Comparison of ENCODE assay signal across 19 cellular contexts in the genomic region with DNA sequence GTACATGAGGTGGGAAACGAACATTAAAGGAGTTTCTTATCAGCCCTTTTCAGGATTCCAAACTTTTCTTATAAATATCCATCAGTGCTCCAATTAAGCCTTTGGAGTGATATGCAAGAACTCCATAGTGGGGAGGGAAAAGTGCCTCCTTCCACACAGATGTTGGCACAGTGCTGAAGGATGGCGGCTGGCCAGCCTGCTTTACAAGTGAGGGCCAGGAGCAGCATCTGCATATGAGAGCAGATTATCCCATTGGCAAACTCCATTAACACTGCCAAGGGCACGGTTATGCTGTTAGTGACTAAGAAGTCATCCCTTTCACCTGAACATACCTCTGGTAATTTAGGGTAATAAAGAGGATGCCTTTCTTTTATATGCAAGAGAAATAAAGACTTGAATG.
DNase-seq lines count a peak whose midpoint lies in the region; ATAC-seq and TF ChIP-seq lines count a peak whose summit lies in the region.
"Had no signal": no experiment of that assay in that cellular context is flagged by ENCODE, and none has a peak within 500 bp of the region (broad histone marks: within the 10 kb centered on the region; RNA-seq: fewer than 3 reads in every experiment).

No MANE protein-coding gene starts in this region.

- H3K27me3 Mint-ChIP-seq in activated naive CD4-positive, alpha-beta T cell treated with anti-CD3 and anti-CD28 coated beads for 36 hours (ENCODE audit: low read depth): no peaks in the 10 kb centered on the region
- no peaks in the 10 kb centered on the region for H3K27me3 Mint-ChIP-seq in natural killer cell treated with Interleukin-12 subunit alpha and Interleukin-12 subunit beta and Interleukin-15 and Interleukin-18, amount 100 ng/mL, for 72 hours
- H3K27me3 Mint-ChIP-seq: CD4-positive, CD25-positive, alpha-beta regulatory T cell had no signal

- H3K27ac ChIP-seq in OCI-LY1 (ENCODE audit: low read depth, low read length, poor library complexity, severe bottlenecking): peak overlapping the region; percentile 16
- H3K27ac ChIP-seq: SJCRH30 had no signal

- H3K4me1 Mint-ChIP-seq in activated naive CD4-positive, alpha-beta T cell treated with anti-CD3 and anti-CD28 coated beads for 36 hours (ENCODE audit: low read depth): no peaks in the 10 kb centered on the region
- H3K4me1 Mint-ChIP-seq in natural killer cell treated with Interleukin-12 subunit alpha and Interleukin-12 subunit beta and Interleukin-15 and Interleukin-18, amount 100 ng/mL, for 72 hours (ENCODE audit: low read depth in 2 of 2): peaks cover 0 to 5% of the 10 kb centered on the region in 2 donors
- H3K4me1 Mint-ChIP-seq: CD4-positive, CD25-positive, alpha-beta regulatory T cell; GM23338 had no signal

- no peaks in the 10 kb centered on the region for H4K20me1 ChIP-seq in OCI-LY1 (ENCODE audit: insufficient read depth, low read length)

- peaks cover 14% of the 10 kb centered on the region for H3K9me3 ChIP-seq in OCI-LY1 (ENCODE audit: low read length)
- H3K9me3 ChIP-seq: HAP-1, SJCRH30 had no signal

- CTCF ChIA-PET in activated naive CD4-positive, alpha-beta T cell treated with anti-CD3 and anti-CD28 coated beads for 36 hours (lab: Charles Lee): no interaction called here

- H3K9me2 ChIP-seq in OCI-LY1 (ENCODE audit: low read depth, low read length): no peaks in the 10 kb centered on the region

- no peaks in the 10 kb centered on the region for H3K27me3 ChIP-seq in OCI-LY1 (ENCODE audit: insufficient read depth, low read length)
- H3K27me3 ChIP-seq: SJCRH30 had no signal

- H3K9ac ChIP-seq in OCI-LY1 (ENCODE audit: low read length): no peak overlapping the region

- H3K36me3 ChIP-seq in OCI-LY1 (ENCODE audit: insufficient read depth, low read length): peaks cover 18% of the 10 kb centered on the region
- H3K36me3 ChIP-seq: HAP-1, SJCRH30 had no signal

- H3K27ac Mint-ChIP-seq in activated naive CD4-positive, alpha-beta T cell treated with anti-CD3 and anti-CD28 coated beads for 36 hours: no peak overlapping the region
- H3K27ac Mint-ChIP-seq in natural killer cell treated with Interleukin-12 subunit alpha and Interleukin-12 subunit beta and Interleukin-15 and Interleukin-18, amount 100 ng/mL, for 72 hours: no peak overlapping the region
- H3K27ac Mint-ChIP-seq: CD4-positive, CD25-positive, alpha-beta regulatory T cell; GM23338; T-helper 1 cell treated with Interleukin-12 subunit alpha and Interleukin-12 subunit beta and Interleukin-4 antibody, amounts not matched to agents 30 μg/mL and 1 μg/mL, for 36 hours had no signal

- H3K4me3 Mint-ChIP-seq in activated naive CD4-positive, alpha-beta T cell treated with anti-CD3 and anti-CD28 coated beads for 36 hours: no peak overlapping the region
- H3K4me3 Mint-ChIP-seq in natural killer cell treated with Interleukin-12 subunit alpha and Interleukin-12 subunit beta and Interleukin-15 and Interleukin-18, amount 100 ng/mL, for 72 hours: no peak overlapping the region
- H3K4me3 Mint-ChIP-seq: CD4-positive, CD25-positive, alpha-beta regulatory T cell; GM23338; T-helper 1 cell treated with Interleukin-12 subunit alpha and Interleukin-12 subunit beta and Interleukin-4 antibody, amounts not matched to agents 30 μg/mL and 1 μg/mL, for 36 hours had no signal

- H3K9me3 Mint-ChIP-seq in activated naive CD4-positive, alpha-beta T cell treated with anti-CD3 and anti-CD28 coated beads for 36 hours: peaks cover 4% of the 10 kb centered on the region
- H3K9me3 Mint-ChIP-seq in natural killer cell treated with Interleukin-12 subunit alpha and Interleukin-12 subunit beta and Interleukin-15 and Interleukin-18, amount 100 ng/mL, for 72 hours: peaks cover 16% of the 10 kb centered on the region

- no peak for ATAC-seq in natural killer cell treated with Interleukin-12 subunit alpha and Interleukin-12 subunit beta and Interleukin-15 and Interleukin-18, amount 100 ng/mL, for 72 hours
- ATAC-seq: GM23338 had no signal

- no peak overlapping the region for H3K4me3 ChIP-seq in OCI-LY1 (ENCODE audit: low read depth, low read length, poor library complexity, severe bottlenecking)
- H3K4me3 ChIP-seq: GM23338, HAP-1, SJCRH30 had no signal

- H3K4me1 ChIP-seq in OCI-LY1 (ENCODE audit: insufficient read depth, low read length, severe bottlenecking): peaks cover 67% of the 10 kb centered on the region
- H3K4me1 ChIP-seq: HAP-1 had no signal

- intact Hi-C loops in activated naive CD4-positive, alpha-beta T cell treated with anti-CD3 and anti-CD28 coated beads for 36 hours (cut with micrococcal nuclease): no loop called here

- H2AFZ ChIP-seq in OCI-LY1 (ENCODE audit: low read length): 0 out of 2 replicates have a peak overlapping the region, but pooled peaks have one; percentile 33
- H2AFZ ChIP-seq: GM23338 had no signal

- DNase-seq in NCI-H1092 treated with DMSO at 0.1 percent for 48 hours (lab: John Stamatoyannopoulos, UW) (peak; percentile 87), NCI-H1694 (lab: John Stamatoyannopoulos, UW) (peak; percentile 49), NCI-H2196 (lab: John Stamatoyannopoulos, UW; ENCODE audit: unreplicated experiment) (peak; percentile 30), D341Med (ENCODE audit: low spot score) (no peak)
- DNase-seq in activated naive CD4-positive, alpha-beta T cell treated with anti-CD3 and anti-CD28 coated beads for 36 hours: no peak
- DNase-seq in natural killer cell treated with Interleukin-12 subunit alpha and Interleukin-12 subunit beta and Interleukin-15 and Interleukin-18, amount 100 ng/mL, for 72 hours (ENCODE audit: low spot score): no peak
- DNase-seq: CD4-positive, CD25-positive, alpha-beta regulatory T cell; COR-L47; DMS153; Karpas-422; MV-4-11; NCI-H1436; NCI-H345; NCI-H526; SJCRH30 had no signal

- no peak overlapping the region for H3K4me2 ChIP-seq in OCI-LY1 (ENCODE audit: low read length)
- H3K4me2 ChIP-seq: GM23338 had no signal

- H3F3A ChIP-seq in OCI-LY1 (ENCODE audit: insufficient read depth, low read length): no peaks in the 10 kb centered on the region

- H3K36me3 Mint-ChIP-seq in activated naive CD4-positive, alpha-beta T cell treated with anti-CD3 and anti-CD28 coated beads for 36 hours (ENCODE audit: low read depth): no peaks in the 10 kb centered on the region
- H3K36me3 Mint-ChIP-seq in natural killer cell treated with Interleukin-12 subunit alpha and Interleukin-12 subunit beta and Interleukin-15 and Interleukin-18, amount 100 ng/mL, for 72 hours: no peaks in the 10 kb centered on the region
- H3K36me3 Mint-ChIP-seq: CD4-positive, CD25-positive, alpha-beta regulatory T cell had no signal

- no peak for TF ChIP-seq CTCF in OCI-LY1 (IDR thresholded peaks at IDR 0.05; ENCODE audit: low read length)

- no peaks in the 10 kb centered on the region for H3K79me2 ChIP-seq in OCI-LY1 (ENCODE audit: insufficient read depth, low read length)

Comparison
In these comparisons a context has a peak if more than half of its experiments do, and no peak if none do; other contexts are left out.
1. DNase-seq: peak in NCI-H1092 treated with DMSO at 0.1 percent for 48 hours (single experiment), NCI-H1694 (single experiment) and NCI-H2196 (single experiment); none in activated naive CD4-positive, alpha-beta T cell treated with anti-CD3 and anti-CD28 coated beads for 36 hours (single experiment), D341Med (single experiment) and natural killer cell treated with Interleukin-12 subunit alpha and Interleukin-12 subunit beta and Interleukin-15 and Interleukin-18, amount 100 ng/mL, for 72 hours (single experiment).